In genomic region chr13:48160879-48161278, GRCh38 we compare ENCODE assay signal across 7 cellular contexts.
DNase-seq lines count a peak whose midpoint lies in the region; ATAC-seq and TF ChIP-seq lines count a peak whose summit lies in the region.

No MANE protein-coding gene starts in this region.

- H3K4me1 ChIP-seq in right atrium auricular region (peaks cover 0 to 14% of the 10 kb centered on the region in 2 donors), suprapubic skin (peaks cover 89% of the 10 kb centered on the region)

- no peaks in the 10 kb centered on the region for H3K27me3 Mint-ChIP-seq in activated CD8-positive, alpha-beta memory T cell treated with anti-CD3 and anti-CD28 coated beads, Interleukin-2, amount 10 ng/mL, durations not matched to agents 7 days and 5 days

- H3K4me3 Mint-ChIP-seq in activated CD8-positive, alpha-beta memory T cell treated with anti-CD3 and anti-CD28 coated beads, Interleukin-2, amount 10 ng/mL, durations not matched to agents 7 days and 5 days, result no peak overlapping the region

- H3K27ac ChIP-seq in adipose tissue (ENCODE audit: low read depth, low read length) (peak overlapping the region; percentile 38), right atrium auricular region (peak overlapping the region; percentile 72 to 86), suprapubic skin (peak overlapping the region; percentile 92)

- H3K9me3 ChIP-seq in right atrium auricular region (no peaks in the 10 kb centered on the region), suprapubic skin (no peaks in the 10 kb centered on the region)

- peak; percentile 3 for DNase-seq in HPDE6-E6E7 (ENCODE audit: extremely low spot score)
- peak; percentile 68 for DNase-seq in right atrium auricular region (ENCODE audit: low spot score)
- no peak for DNase-seq in suprapubic skin (ENCODE audit: low spot score in 2 of 2)
- DNase-seq in pons (ENCODE audit: low spot score), result no peak
- DNase-seq in activated CD8-positive, alpha-beta memory T cell treated with anti-CD3 and anti-CD28 coated beads, Interleukin-2, amount 10 ng/mL, durations not matched to agents 7 days and 5 days, result no peak
- no peak for DNase-seq in NCI-H2107 (lab: John Stamatoyannopoulos, UW)

- no peaks in the 10 kb centered on the region for H3K36me3 ChIP-seq in right atrium auricular region
- H3K36me3 ChIP-seq in suprapubic skin, result no peaks in the 10 kb centered on the region

- no peaks in the 10 kb centered on the region for H3K9me3 Mint-ChIP-seq in activated CD8-positive, alpha-beta memory T cell treated with anti-CD3 and anti-CD28 coated beads, Interleukin-2, amount 10 ng/mL, durations not matched to agents 7 days and 5 days (ENCODE audit: low read depth)

- H3K27ac Mint-ChIP-seq in activated CD8-positive, alpha-beta memory T cell treated with anti-CD3 and anti-CD28 coated beads, Interleukin-2, amount 10 ng/mL, durations not matched to agents 7 days and 5 days, result no peak overlapping the region

- no peak for ATAC-seq in activated CD8-positive, alpha-beta memory T cell treated with anti-CD3 and anti-CD28 coated beads, Interleukin-2, amount 10 ng/mL, durations not matched to agents 7 days and 5 days

- H3K36me3 Mint-ChIP-seq in activated CD8-positive, alpha-beta memory T cell treated with anti-CD3 and anti-CD28 coated beads, Interleukin-2, amount 10 ng/mL, durations not matched to agents 7 days and 5 days, result peaks cover 1% of the 10 kb centered on the region

- no peak for TF ChIP-seq POLR2A in suprapubic skin (IDR thresholded peaks at IDR 0.05)

- no peak for TF ChIP-seq EP300 in suprapubic skin (IDR thresholded peaks at IDR 0.05)

- peaks cover 28% of the 10 kb centered on the region for H3K4me1 Mint-ChIP-seq in activated CD8-positive, alpha-beta memory T cell treated with anti-CD3 and anti-CD28 coated beads, Interleukin-2, amount 10 ng/mL, durations not matched to agents 7 days and 5 days

- H3K27me3 ChIP-seq in right atrium auricular region (no peaks in the 10 kb centered on the region), suprapubic skin (no peaks in the 10 kb centered on the region)

- no peak overlapping the region for H3K4me3 ChIP-seq in right atrium auricular region
- H3K4me3 ChIP-seq in suprapubic skin, result no peak overlapping the region

- CTCF ChIA-PET in activated CD8-positive, alpha-beta memory T cell treated with anti-CD3 and anti-CD28 coated beads, Interleukin-2, amount 10 ng/mL, durations not matched to agents 7 days and 5 days (lab: Charles Lee), result interaction anchor here (1.0 kb wide), 1 partner anchor 72 kb away, joined by 3 read pairs; the partner anchor contains the start of gene ITM2B

- TF ChIP-seq CTCF in right atrium auricular region (IDR thresholded peaks at IDR 0.05), result no peak
- TF ChIP-seq CTCF in suprapubic skin (IDR thresholded peaks at IDR 0.05), result no peak

- WGBS in adipose tissue, 3 donors, result 49 to 64% (median 62%) methylated on average over 3 of the region's 3 CpGs
- WGBS in suprapubic skin, result 19% methylated on average over 3 of the region's 3 CpGs

Comparison
In these comparisons a context has a peak if more than half of its experiments do, and no peak if none do; other contexts are left out.
1. DNase-seq: peak in HPDE6-E6E7 (single experiment) and right atrium auricular region (single experiment); none in suprapubic skin (0 of 2), pons (single experiment), activated CD8-positive, alpha-beta memory T cell treated with anti-CD3 and anti-CD28 coated beads, Interleukin-2, amount 10 ng/mL, durations not matched to agents 7 days and 5 days (single experiment) and NCI-H2107 (single experiment).
2. H3K27ac ChIP-seq: peak in every context shown above with its lines; median percentile 92 in suprapubic skin; 79 in right atrium auricular region; 38 in adipose tissue.